8 cellular contexts compared by ENCODE assay signal in the genomic region with DNA sequence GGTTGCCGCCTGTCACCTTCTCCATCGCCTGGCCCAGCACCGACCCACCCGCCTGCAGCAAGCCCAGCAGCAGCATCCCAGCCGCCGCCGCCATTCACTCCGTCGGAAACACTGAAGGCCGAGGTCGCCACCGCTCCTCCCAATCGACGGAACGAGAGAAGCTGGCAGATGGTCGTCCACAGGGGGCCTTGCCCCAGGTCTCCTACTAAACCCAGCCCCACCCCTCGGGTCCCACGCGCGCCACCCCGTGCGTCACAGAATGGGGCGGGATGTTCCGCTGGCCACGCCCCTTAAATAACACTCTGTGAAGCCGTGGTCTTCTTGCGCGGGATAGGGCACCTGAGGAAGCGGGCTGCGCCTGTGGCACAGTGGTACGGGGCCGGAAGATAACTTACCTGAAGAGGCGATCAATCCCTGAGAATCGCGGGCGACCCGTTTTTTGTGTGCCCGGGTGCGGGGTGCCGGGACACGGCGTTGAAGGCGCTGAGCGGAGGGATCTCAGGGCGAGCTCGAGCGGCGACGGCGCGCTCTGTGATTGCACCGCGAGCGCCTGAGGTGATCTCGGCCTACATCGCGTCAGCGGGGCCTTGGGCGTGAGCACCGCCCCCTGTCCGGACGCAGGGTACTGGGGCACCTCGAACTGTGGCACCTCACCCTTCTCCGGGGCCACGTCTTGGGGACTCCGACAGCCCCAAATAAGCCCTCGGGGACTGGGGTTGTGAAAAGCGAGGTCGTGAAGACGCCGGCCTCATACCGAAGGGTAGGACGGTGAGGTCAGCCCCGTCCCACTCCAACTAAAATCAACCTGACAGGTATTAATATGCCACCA. TPM values are rescaled to one million over a fixed set of nuclear protein-coding genes. Genes with fewer than 3 reads are reported as not detected.
DNase-seq lines count a peak whose midpoint lies in the region; ATAC-seq and TF ChIP-seq lines count a peak whose summit lies in the region.

CYP51A1 (minus strand) TSS at position 207 of the 829 bp plus-strand sequence; CDS start at position 94, 113 bp downstream.

- no peaks in the 10 kb centered on the region for H3K4me1 ChIP-seq in breast epithelium
- H3K4me1 ChIP-seq in skeletal muscle tissue (ENCODE audit: control insufficient read depth in 3 of 3, insufficient read depth in 3 of 3, low read length in 3 of 3) = peaks cover 3 to 12% (median 8%) of the 10 kb centered on the region in 3 donors

- H3K9me3 ChIP-seq in AG04450 (ENCODE audit: control insufficient read depth, insufficient read depth, low read length) (no peaks in the 10 kb centered on the region), WERI-Rb-1 (ENCODE audit: severe bottlenecking) (peaks cover 1% of the 10 kb centered on the region), breast epithelium (no peaks in the 10 kb centered on the region), iPS-18c (ENCODE audit: control insufficient read depth, insufficient read depth, low read length) (no peaks in the 10 kb centered on the region), skeletal muscle tissue (ENCODE audit: control insufficient read depth in 3 of 3, low read length in 3 of 3) (no peaks in the 10 kb centered on the region)

- POLR2A ChIA-PET in AG04450 (lab: Yijun Ruan, JAX) = interaction anchor here (1.0 kb wide), 2 partner anchors 45 to 313 kb away, joined by 3 to 4 read pairs; partner anchors contain the start of genes GATAD1 and LRRD1

- CTCF ChIA-PET in AG04450 (lab: Charles Lee) = interaction anchor here (1.0 to 2.3 kb wide), 3 partner anchors 9 to 45 kb away, joined by 3 to 11 read pairs (median 7); partner anchors contain the start of gene LRRD1

- peak; percentile 90 for ATAC-seq in GM18909 (IDR thresholded peaks at IDR 0.05; ENCODE audit: poor library complexity, unreplicated experiment)
- peak; percentile 88 for ATAC-seq in HG03159 (IDR thresholded peaks at IDR 0.05; ENCODE audit: unreplicated experiment)

- peak within 1 kb of the TSS; percentile 83 to 91 (median 91) for H3K9ac ChIP-seq in skeletal muscle tissue (ENCODE audit: low read depth in 1 of 3, low read length in 3 of 3)

- TF ChIP-seq POLR2A in breast epithelium (IDR thresholded peaks at IDR 0.05) = peak; percentile 77

- H3K27ac ChIP-seq in AG04450 (ENCODE audit: low read depth, low read length) = peak within 1 kb of the TSS; percentile 90
- peak within 1 kb of the TSS; percentile 97 for H3K27ac ChIP-seq in WERI-Rb-1
- H3K27ac ChIP-seq in breast epithelium = peak within 1 kb of the TSS; percentile 97 to 98
- peak within 1 kb of the TSS; percentile 91 for H3K27ac ChIP-seq in skeletal muscle tissue (ENCODE audit: low read depth, low read length)

- H3K36me3 ChIP-seq in WERI-Rb-1 = peaks cover 20% of the 10 kb centered on the region
- no peaks in the 10 kb centered on the region for H3K36me3 ChIP-seq in breast epithelium
- H3K36me3 ChIP-seq in skeletal muscle tissue (ENCODE audit: control insufficient read depth in 3 of 3, insufficient read depth in 3 of 3, low read length in 3 of 3) = no peaks in the 10 kb centered on the region

- peak; percentile 72 for DNase-seq in AG04450 (ENCODE audit: low read depth, low spot score)
- DNase-seq in NCI-H2227 (lab: John Stamatoyannopoulos, UW; ENCODE audit: unreplicated experiment) = peak; percentile 98
- peak; percentile 97 for DNase-seq in WERI-Rb-1
- peak; percentile 91 to 92 for DNase-seq in breast epithelium (ENCODE audit: low spot score in 2 of 2)

- H3K27me3 ChIP-seq in AG04450 (ENCODE audit: control insufficient read depth, insufficient read depth, low read length) (no peaks in the 10 kb centered on the region), WERI-Rb-1 (ENCODE audit: insufficient read depth, low read depth, severe bottlenecking) (no peaks in the 10 kb centered on the region), breast epithelium (no peaks in the 10 kb centered on the region), skeletal muscle tissue (ENCODE audit: control insufficient read depth in 3 of 3, insufficient read depth in 3 of 3, low read length in 3 of 3) (no peaks in the 10 kb centered on the region)

- no peak for TF ChIP-seq CTCF in AG04450 (IDR thresholded peaks at IDR 0.05; ENCODE audit: low read depth, low read length)
- no peak for TF ChIP-seq CTCF in WERI-Rb-1 (IDR thresholded peaks at IDR 0.05; ENCODE audit: low read depth, low read length)
- TF ChIP-seq CTCF in breast epithelium (IDR thresholded peaks at IDR 0.05) = no peak

- peak within 1 kb of the TSS; percentile 89 for H3K4me3 ChIP-seq in AG04450 (ENCODE audit: low read depth, low read length)
- H3K4me3 ChIP-seq in WERI-Rb-1 (ENCODE audit: low read depth, low read length) = peak within 1 kb of the TSS; percentile 96
- H3K4me3 ChIP-seq in breast epithelium = peak within 1 kb of the TSS; percentile 84 to 95 (median 84)
- peak within 1 kb of the TSS; percentile 96 for H3K4me3 ChIP-seq in iPS-18c (ENCODE audit: insufficient read depth, low read depth, low read length)
- H3K4me3 ChIP-seq in skeletal muscle tissue (ENCODE audit: low read length in 3 of 3) = peak within 1 kb of the TSS; percentile 88 to 96 (median 93)

- intact Hi-C loops in breast epithelium (cut with DNase I; ENCODE audit: low total_unique reads) = loop anchor here (10.0 kb wide), 1 partner anchor 190 kb away; the partner anchor contains the start of gene AKAP9

RNA-seq across cellular contexts. Expression of gene CYP51A1, which starts in this region (rescaled TPM):
- 9.1 and 12.3 TPM in 2 replicates for polyA plus RNA-seq in AG04450 (2011; rRNA removed)
- 8.1 and 13.2 TPM in 2 replicates for polyA minus RNA-seq in AG04450 (2011; rRNA and poly(A)+ RNA removed)
- total RNA-seq in breast epithelium (10 to 100 TPM; 28.3 to 39.1 (median 32.4) TPM), skeletal muscle tissue (68.9 TPM)

Comparison
In these comparisons a context has a peak if more than half of its experiments do, and no peak if none do; other contexts are left out.
1. Peak in every context shown above with its lines: DNase-seq, ATAC-seq, H3K4me3 ChIP-seq and H3K27ac ChIP-seq.